8 cellular contexts compared by ENCODE assay signal in the genomic region with DNA sequence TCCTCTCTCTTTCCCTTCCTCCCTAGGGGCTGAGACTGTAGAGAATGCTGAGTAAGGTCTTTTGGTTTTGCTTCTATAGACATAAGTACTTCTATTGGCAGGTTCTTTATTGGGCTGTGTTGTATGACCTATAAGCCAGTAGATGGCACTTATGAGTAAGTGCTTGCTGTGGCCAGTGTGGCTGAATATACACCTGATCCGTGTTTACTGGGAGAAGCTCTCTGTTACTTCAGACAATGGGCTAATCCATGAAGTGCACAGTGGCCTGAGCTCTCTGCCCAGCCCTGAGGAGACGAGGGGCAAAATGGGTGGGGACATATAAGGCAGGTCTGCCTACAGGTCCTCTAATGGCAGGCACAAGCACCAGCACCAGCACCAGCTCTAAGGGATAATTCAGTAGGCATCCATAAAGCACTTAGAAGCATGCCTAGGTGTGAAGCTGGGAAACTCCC.
DNase-seq lines count a peak whose midpoint lies in the region; ATAC-seq and TF ChIP-seq lines count a peak whose summit lies in the region.

No MANE protein-coding gene starts in this region.

- TF ChIP-seq EP300 in Ishikawa (IDR thresholded peaks at IDR 0.05; ENCODE audit: borderline replicate concordance), result no peak

- H3K27ac Mint-ChIP-seq in activated CD4-positive, alpha-beta memory T cell treated with anti-CD3 and anti-CD28 coated beads for 36 hours, result no peak overlapping the region

- intact Hi-C loops in left ventricle myocardium superior (cut with micrococcal nuclease) (no loop called here), upper lobe of right lung (cut with DNase I) (no loop called here)
- intact Hi-C loops in activated CD4-positive, alpha-beta memory T cell treated with anti-CD3 and anti-CD28 coated beads for 36 hours (cut with micrococcal nuclease), result no loop called here

- no peaks in the 10 kb centered on the region for H3K36me3 ChIP-seq in upper lobe of right lung

- H3K27me3 Mint-ChIP-seq in activated CD4-positive, alpha-beta memory T cell treated with anti-CD3 and anti-CD28 coated beads for 36 hours, result no peaks in the 10 kb centered on the region

- H3K9me3 Mint-ChIP-seq in activated CD4-positive, alpha-beta memory T cell treated with anti-CD3 and anti-CD28 coated beads for 36 hours, result peaks cover 2% of the 10 kb centered on the region

- H3K27me3 ChIP-seq in upper lobe of right lung, result no peaks in the 10 kb centered on the region

- H3K4me1 Mint-ChIP-seq in activated CD4-positive, alpha-beta memory T cell treated with anti-CD3 and anti-CD28 coated beads for 36 hours (ENCODE audit: low read depth), result no peaks in the 10 kb centered on the region

- no peaks in the 10 kb centered on the region for H3K36me3 Mint-ChIP-seq in activated CD4-positive, alpha-beta memory T cell treated with anti-CD3 and anti-CD28 coated beads for 36 hours

- CTCF ChIA-PET in activated CD4-positive, alpha-beta memory T cell treated with anti-CD3 and anti-CD28 coated beads for 36 hours (lab: Charles Lee), result no interaction called here

- no peaks in the 10 kb centered on the region for H3K9me3 ChIP-seq in upper lobe of right lung

- no peaks in the 10 kb centered on the region for H3K4me1 ChIP-seq in upper lobe of right lung

- TF ChIP-seq CTCF in upper lobe of right lung (IDR thresholded peaks at IDR 0.05), result peak; percentile 54

- ATAC-seq in GM21825 (IDR thresholded peaks at IDR 0.05; ENCODE audit: unreplicated experiment), result peak; percentile 95
- peak; percentile 63 for ATAC-seq in left ventricle myocardium superior
- ATAC-seq in upper lobe of right lung, result peak; percentile 95

- POLR2A ChIA-PET in activated CD4-positive, alpha-beta memory T cell treated with anti-CD3 and anti-CD28 coated beads for 36 hours (lab: Charles Lee), result no interaction called here

- TF ChIP-seq RAD21 in Ishikawa (IDR thresholded peaks at IDR 0.05; ENCODE audit: low read depth), result peak; percentile 64

- no peak overlapping the region for H3K4me3 Mint-ChIP-seq in activated CD4-positive, alpha-beta memory T cell treated with anti-CD3 and anti-CD28 coated beads for 36 hours

- no peak overlapping the region for H3K27ac ChIP-seq in upper lobe of right lung

- peak; percentile 24 to 78 for DNase-seq in NCI-H2081 (lab: John Stamatoyannopoulos, UW)
- DNase-seq in NCI-H2081 treated with DMSO at 0.1 percent for 48 hours (lab: John Stamatoyannopoulos, UW), result no peak
- DNase-seq in SKM-1 treated with dmso at 0.1 percent for 144 hours (lab: John Stamatoyannopoulos, UW; ENCODE audit: unreplicated experiment), result peak; percentile 23
- no peak for DNase-seq in left ventricle myocardium superior
- DNase-seq in upper lobe of right lung, result no peak
- no peak for DNase-seq in activated CD4-positive, alpha-beta memory T cell treated with anti-CD3 and anti-CD28 coated beads for 36 hours

- H3K4me3 ChIP-seq in upper lobe of right lung, result no peak overlapping the region

TF ChIP-seq in Ishikawa, 13 proteins besides CTCF, POLR2A, EP300 and RAD21:
- TF ChIP-seq, protein P1, sequence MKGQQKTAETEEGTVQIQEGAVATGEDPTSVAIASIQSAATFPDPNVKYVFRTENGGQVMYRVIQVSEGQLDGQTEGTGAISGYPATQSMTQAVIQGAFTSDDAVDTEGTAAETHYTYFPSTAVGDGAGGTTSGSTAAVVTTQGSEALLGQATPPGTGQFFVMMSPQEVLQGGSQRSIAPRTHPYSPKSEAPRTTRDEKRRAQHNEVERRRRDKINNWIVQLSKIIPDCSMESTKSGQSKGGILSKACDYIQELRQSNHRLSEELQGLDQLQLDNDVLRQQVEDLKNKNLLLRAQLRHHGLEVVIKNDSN (IDR thresholded peaks at IDR 0.05), result no peak
- TF ChIP-seq, protein P2, sequence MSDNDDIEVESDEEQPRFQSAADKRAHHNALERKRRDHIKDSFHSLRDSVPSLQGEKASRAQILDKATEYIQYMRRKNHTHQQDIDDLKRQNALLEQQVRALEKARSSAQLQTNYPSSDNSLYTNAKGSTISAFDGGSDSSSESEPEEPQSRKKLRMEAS (IDR thresholded peaks at IDR 0.05), result no peak
- TF ChIP-seq CREB1 (IDR thresholded peaks at IDR 0.05; ENCODE audit: low read depth), result no peak
- TF ChIP-seq TAF1 (IDR thresholded peaks at IDR 0.05; ENCODE audit: low read depth), result no peak
- TF ChIP-seq EGR1 (IDR thresholded peaks at IDR 0.05), result no peak
- TF ChIP-seq CEBPB (IDR thresholded peaks at IDR 0.05), result no peak
- no peak for TF ChIP-seq ZBTB7A (IDR thresholded peaks at IDR 0.05; ENCODE audit: low read depth)
- no peak for TF ChIP-seq YY1 (IDR thresholded peaks at IDR 0.05; ENCODE audit: low read depth)
- TF ChIP-seq TCF12 (IDR thresholded peaks at IDR 0.05; ENCODE audit: low read depth), result no peak
- no peak for TF ChIP-seq TEAD4 (IDR thresholded peaks at IDR 0.05)
- TF ChIP-seq, protein P3, sequence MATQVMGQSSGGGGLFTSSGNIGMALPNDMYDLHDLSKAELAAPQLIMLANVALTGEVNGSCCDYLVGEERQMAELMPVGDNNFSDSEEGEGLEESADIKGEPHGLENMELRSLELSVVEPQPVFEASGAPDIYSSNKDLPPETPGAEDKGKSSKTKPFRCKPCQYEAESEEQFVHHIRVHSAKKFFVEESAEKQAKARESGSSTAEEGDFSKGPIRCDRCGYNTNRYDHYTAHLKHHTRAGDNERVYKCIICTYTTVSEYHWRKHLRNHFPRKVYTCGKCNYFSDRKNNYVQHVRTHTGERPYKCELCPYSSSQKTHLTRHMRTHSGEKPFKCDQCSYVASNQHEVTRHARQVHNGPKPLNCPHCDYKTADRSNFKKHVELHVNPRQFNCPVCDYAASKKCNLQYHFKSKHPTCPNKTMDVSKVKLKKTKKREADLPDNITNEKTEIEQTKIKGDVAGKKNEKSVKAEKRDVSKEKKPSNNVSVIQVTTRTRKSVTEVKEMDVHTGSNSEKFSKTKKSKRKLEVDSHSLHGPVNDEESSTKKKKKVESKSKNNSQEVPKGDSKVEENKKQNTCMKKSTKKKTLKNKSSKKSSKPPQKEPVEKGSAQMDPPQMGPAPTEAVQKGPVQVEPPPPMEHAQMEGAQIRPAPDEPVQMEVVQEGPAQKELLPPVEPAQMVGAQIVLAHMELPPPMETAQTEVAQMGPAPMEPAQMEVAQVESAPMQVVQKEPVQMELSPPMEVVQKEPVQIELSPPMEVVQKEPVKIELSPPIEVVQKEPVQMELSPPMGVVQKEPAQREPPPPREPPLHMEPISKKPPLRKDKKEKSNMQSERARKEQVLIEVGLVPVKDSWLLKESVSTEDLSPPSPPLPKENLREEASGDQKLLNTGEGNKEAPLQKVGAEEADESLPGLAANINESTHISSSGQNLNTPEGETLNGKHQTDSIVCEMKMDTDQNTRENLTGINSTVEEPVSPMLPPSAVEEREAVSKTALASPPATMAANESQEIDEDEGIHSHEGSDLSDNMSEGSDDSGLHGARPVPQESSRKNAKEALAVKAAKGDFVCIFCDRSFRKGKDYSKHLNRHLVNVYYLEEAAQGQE (IDR thresholded peaks at IDR 0.05; ENCODE audit: low read depth), result no peak
- TF ChIP-seq FOXM1 (IDR thresholded peaks at IDR 0.05; ENCODE audit: borderline replicate concordance, low read depth), result no peak
- no peak for TF ChIP-seq NFIC (IDR thresholded peaks at IDR 0.05)
TF ChIP-seq in Ishikawa: peak in this region for 0.

Comparison
In these comparisons a context has a peak if more than half of its experiments do, and no peak if none do; other contexts are left out.
1. DNase-seq: peak in NCI-H2081 (2 of 2) and SKM-1 treated with dmso at 0.1 percent for 144 hours (single experiment); none in NCI-H2081 treated with DMSO at 0.1 percent for 48 hours (single experiment), left ventricle myocardium superior (single experiment), upper lobe of right lung (single experiment) and activated CD4-positive, alpha-beta memory T cell treated with anti-CD3 and anti-CD28 coated beads for 36 hours (single experiment).
2. Peak in every context shown above with its lines, with median percentiles within 50 percentile points of each other: ATAC-seq.